Comparison of ENCODE assay signal across 19 cellular contexts in the genomic region with DNA sequence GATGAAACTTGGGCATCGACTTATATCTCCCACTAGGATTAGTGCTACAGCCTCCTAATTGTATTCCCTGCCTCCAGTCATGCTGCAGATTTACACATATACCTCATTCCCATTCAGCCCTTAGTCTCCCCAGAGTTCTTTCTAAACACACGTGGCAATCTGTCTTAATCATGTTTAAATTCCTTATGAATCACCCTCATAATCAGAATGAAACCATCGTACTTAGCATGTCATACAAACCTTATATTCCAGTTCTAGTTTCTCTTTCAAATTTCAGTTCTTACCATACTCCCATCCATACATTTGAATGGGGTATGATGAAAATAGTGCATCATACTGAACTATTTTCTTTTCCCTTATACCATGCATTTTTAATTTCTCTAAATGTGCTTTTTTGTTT. TPM values are rescaled to one million over a fixed set of nuclear protein-coding genes. Genes with fewer than 3 reads are reported as not detected.
A peak's percentile ranks its signal among the peaks of the same experiment; 100 is the strongest.
DNase-seq lines count a peak whose midpoint lies in the region; ATAC-seq and TF ChIP-seq lines count a peak whose summit lies in the region.
"Had no signal": no experiment of that assay in that cellular context is flagged by ENCODE, and none has a peak within 500 bp of the region (broad histone marks: within the 10 kb centered on the region; RNA-seq: fewer than 3 reads in every experiment).

No MANE protein-coding gene starts in this region.

- H3K27me3 ChIP-seq in suprapubic skin (no peaks in the 10 kb centered on the region), Caco-2 (replicated peaks; ENCODE audit: control insufficient read depth, insufficient read depth, low read length) (no peaks in the 10 kb centered on the region)

- CTCF ChIA-PET in Caco-2 (lab: Charles Lee) = no interaction called here

- WGBS in suprapubic skin = 55% methylated on average over 3 of the region's 3 CpGs

- H3K9me3 ChIP-seq in suprapubic skin = peaks cover 5% of the 10 kb centered on the region
- no peaks in the 10 kb centered on the region for H3K9me3 ChIP-seq in Caco-2
- H3K9me3 ChIP-seq: thoracic aorta had no signal

- ATAC-seq in GM18870 (IDR thresholded peaks at IDR 0.05; ENCODE audit: unreplicated experiment) (peak; percentile 89), HG02885 (IDR thresholded peaks at IDR 0.05; ENCODE audit: poor library complexity, unreplicated experiment) (peak; percentile 90), left lobe of liver (no peak)

- POLR2A ChIA-PET in Caco-2 (lab: Charles Lee) = no interaction called here

- no peak for TF ChIP-seq EP300 in suprapubic skin (IDR thresholded peaks at IDR 0.05)

- peaks cover 13% of the 10 kb centered on the region for H3K9me3 Mint-ChIP-seq in T-helper 2 cell treated with Interferon-gamma antibody and Interleukin-4, amounts not matched to agents 5 μg/mL and 100 μg/mL, for 36 hours
- peaks cover 6% of the 10 kb centered on the region for H3K9me3 Mint-ChIP-seq in Caco-2 (ENCODE audit: unreplicated experiment)

- peaks cover 10% of the 10 kb centered on the region for H3K4me1 Mint-ChIP-seq in T-helper 2 cell treated with Interferon-gamma antibody and Interleukin-4, amounts not matched to agents 5 μg/mL and 100 μg/mL, for 36 hours (ENCODE audit: low read depth)
- no peaks in the 10 kb centered on the region for H3K4me1 Mint-ChIP-seq in Caco-2 (ENCODE audit: low read depth, unreplicated experiment)

- H3K4me1 ChIP-seq in suprapubic skin (no peaks in the 10 kb centered on the region), Caco-2 (no peaks in the 10 kb centered on the region)

- no TSS peak for BruUV-seq in Caco-2 (replicated peaks; lab: Mats Ljungman, UMichigan)

- H3K36me3 ChIP-seq in suprapubic skin (no peaks in the 10 kb centered on the region), Caco-2 (ENCODE audit: control insufficient read depth, insufficient read depth, low read length) (no peaks in the 10 kb centered on the region)
- H3K36me3 ChIP-seq: thoracic aorta had no signal

- TF ChIP-seq CTCF in suprapubic skin (IDR thresholded peaks at IDR 0.05) (no peak), Caco-2 (IDR thresholded peaks at IDR 0.05; ENCODE audit: insufficient read depth in 1 of 2, low read depth in 1 of 2, low read length in 1 of 2, severe bottlenecking in 1 of 2, unreplicated experiment in 1 of 2) (no peak)

- DNase-seq in EH (ENCODE audit: low read depth) (peak; percentile 46), suprapubic skin (ENCODE audit: low spot score in 2 of 2) (no peak), putamen (ENCODE audit: low spot score) (no peak), Caco-2 (no peak), left lobe of liver (ENCODE audit: low spot score) (no peak)
- no peak for DNase-seq in T-helper 2 cell treated with Interferon-gamma antibody and Interleukin-4, amounts not matched to agents 5 μg/mL and 100 μg/mL, for 36 hours (ENCODE audit: low spot score)
- DNase-seq: activated CD4-positive, CD25-positive, alpha-beta regulatory T cell treated with anti-CD3 and anti-CD28 coated beads, Interleukin-2, amount 50 U/mL, for 72 hours; AML-193; GDM1; hippocampal formation had no signal

- peaks cover 3% of the 10 kb centered on the region for H3K27me3 Mint-ChIP-seq in T-helper 2 cell treated with Interferon-gamma antibody and Interleukin-4, amounts not matched to agents 5 μg/mL and 100 μg/mL, for 36 hours (ENCODE audit: low read depth)
- H3K27me3 Mint-ChIP-seq in Caco-2 (ENCODE audit: insufficient read depth, unreplicated experiment) = peaks cover 9% of the 10 kb centered on the region

- intact Hi-C loops in Caco-2 (cut with micrococcal nuclease; ENCODE audit: unreplicated experiment) = no loop called here

- TF ChIP-seq POLR2A in suprapubic skin (IDR thresholded peaks at IDR 0.05) = no peak

- H3K27ac ChIP-seq in suprapubic skin = no peak overlapping the region
- H3K27ac ChIP-seq: HL-60, thoracic aorta had no signal

- peak overlapping the region; percentile 3 for H3K4me3 Mint-ChIP-seq in T-helper 2 cell treated with Interferon-gamma antibody and Interleukin-4, amounts not matched to agents 5 μg/mL and 100 μg/mL, for 36 hours
- H3K4me3 Mint-ChIP-seq in Caco-2 (ENCODE audit: unreplicated experiment) = no peak overlapping the region
- H3K4me3 Mint-ChIP-seq: activated naive CD8-positive, alpha-beta T cell had no signal

- H3K27ac Mint-ChIP-seq in T-helper 2 cell treated with Interferon-gamma antibody and Interleukin-4, amounts not matched to agents 5 μg/mL and 100 μg/mL, for 36 hours = no peak overlapping the region
- H3K27ac Mint-ChIP-seq in Caco-2 (ENCODE audit: unreplicated experiment) = no peak overlapping the region
- H3K27ac Mint-ChIP-seq: activated naive CD8-positive, alpha-beta T cell had no signal

- H3K36me3 Mint-ChIP-seq in T-helper 2 cell treated with Interferon-gamma antibody and Interleukin-4, amounts not matched to agents 5 μg/mL and 100 μg/mL, for 36 hours (ENCODE audit: low read depth) = no peaks in the 10 kb centered on the region
- no peaks in the 10 kb centered on the region for H3K36me3 Mint-ChIP-seq in Caco-2 (ENCODE audit: insufficient read depth, unreplicated experiment)

- H3K4me3 ChIP-seq in suprapubic skin (no peak overlapping the region), Caco-2 (ENCODE audit: low read depth, low read length) (no peak overlapping the region)
- H3K4me3 ChIP-seq: thoracic aorta had no signal

RNA-seq across cellular contexts. Expression of gene OR10A2, which starts 6.0 kb away (rescaled TPM):
- total RNA-seq in suprapubic skin = not detected
- total RNA-seq in Caco-2 (2022) = not detected in 2 replicates
- total RNA-seq in left lobe of liver = not detected
- total RNA-seq: dermis microvascular lymphatic vessel endothelial cell, mesenteric fat pad, NCI-H460, pulmonary artery endothelial cell, thoracic aorta had no signal

RNA-seq across cellular contexts. Expression of gene OR10A5, which starts 11.4 kb away (rescaled TPM):
- total RNA-seq in suprapubic skin = not detected
- not detected in 2 replicates for total RNA-seq in Caco-2 (2022)
- not detected for total RNA-seq in left lobe of liver
- total RNA-seq: dermis microvascular lymphatic vessel endothelial cell, mesenteric fat pad, NCI-H460, pulmonary artery endothelial cell, thoracic aorta had no signal

RNA-seq across cellular contexts. Expression of gene OR10A4, which starts 19.6 kb away (rescaled TPM):
- total RNA-seq in suprapubic skin (not detected), Caco-2 (2022) (not detected in 2 replicates), left lobe of liver (not detected)
- total RNA-seq: dermis microvascular lymphatic vessel endothelial cell, mesenteric fat pad, NCI-H460, pulmonary artery endothelial cell, thoracic aorta had no signal

RNA-seq across cellular contexts. Expression of gene OR2D2, which starts 35.4 kb away (rescaled TPM):
- under 1 TPM in 2 of 4 donors, not detected in 2; 0.72 to 0.76 TPM for total RNA-seq in suprapubic skin
- total RNA-seq in Caco-2 (2022) = not detected in 2 replicates
- not detected for total RNA-seq in left lobe of liver
- total RNA-seq: mesenteric fat pad had no signal

RNA-seq across cellular contexts. Expression of gene OR6A2, which starts 57.4 kb away (rescaled TPM):
- total RNA-seq in suprapubic skin (under 1 TPM in 1 of 4 donors, not detected in 3; 0.72 TPM), Caco-2 (2022) (not detected in 2 replicates), left lobe of liver (not detected)
- total RNA-seq: NCI-H460 had no signal
